ENCODE assay signal across 13 cellular contexts in genomic region chr9:121319394-121319780, GRCh38. TPM values are rescaled to one million over a fixed set of nuclear protein-coding genes. Genes with fewer than 3 reads are reported as not detected.
DNase-seq lines count a peak whose midpoint lies in the region; ATAC-seq, FAIRE-seq and TF ChIP-seq lines count a peak whose summit lies in the region.
"Had no signal": no experiment of that assay in that cellular context is flagged by ENCODE, and none has a peak within 500 bp of the region (broad histone marks: within the 10 kb centered on the region; RNA-seq: fewer than 3 reads in every experiment).

No MANE protein-coding gene starts in this region.

- DNase-seq in RWPE1 (ENCODE audit: low spot score) (no peak), epithelial cell of prostate (ENCODE audit: low read depth, low spot score) (no peak), thoracic aorta (ENCODE audit: low spot score) (no peak), D721Med (ENCODE audit: insufficient read length, low spot score) (no peak), NCI-H1436 treated with DMSO at 0.1 percent for 48 hours (lab: John Stamatoyannopoulos, UW) (no peak)

- H3K9me3 ChIP-seq in neutrophil (no peaks in the 10 kb centered on the region), thoracic aorta (no peaks in the 10 kb centered on the region)
- H3K9me3 ChIP-seq: BE2C, HAP-1 had no signal

- H3K9me3 Mint-ChIP-seq in activated T-helper 17 cell treated with anti-CD3 and anti-CD28 coated beads, Interleukin-2, amount 50 U/mL, for 72 hours, result no peaks in the 10 kb centered on the region
- H3K9me3 Mint-ChIP-seq: naive thymus-derived CD4-positive, alpha-beta T cell; stimulated activated naive B cell treated with anti-CD40 and anti-IgM and Interleukin-4, amounts not matched to agents 10 μg/mL and 1 μg/mL and 100 μg/mL, for 72 hours had no signal

- H3K27ac Mint-ChIP-seq in activated T-helper 17 cell treated with anti-CD3 and anti-CD28 coated beads, Interleukin-2, amount 50 U/mL, for 72 hours, result no peak overlapping the region

- no peaks in the 10 kb centered on the region for H3K4me1 Mint-ChIP-seq in activated T-helper 17 cell treated with anti-CD3 and anti-CD28 coated beads, Interleukin-2, amount 50 U/mL, for 72 hours

- peaks cover 44 to 46% of the 10 kb centered on the region in 2 experiments for H3K4me1 ChIP-seq in neutrophil (ENCODE audit: control insufficient read depth in 1 of 2, insufficient read depth in 1 of 2, low read depth in 1 of 2, low read length in 1 of 2)
- H3K4me1 ChIP-seq in thoracic aorta (ENCODE audit: control insufficient read depth in 1 of 2, low read depth in 2 of 2), result peaks cover 21 to 89% of the 10 kb centered on the region in 2 donors
- H3K4me1 ChIP-seq: BE2C, HAP-1 had no signal

- peaks cover 72% of the 10 kb centered on the region for H3K36me3 ChIP-seq in neutrophil
- H3K36me3 ChIP-seq in thoracic aorta, result peaks cover 49% of the 10 kb centered on the region
- H3K36me3 ChIP-seq: BE2C, HAP-1 had no signal

- TF ChIP-seq CTCF in RWPE1 (conservative IDR thresholded peaks at IDR 0.05; ENCODE audit: low read depth), result no peak
- no peak for TF ChIP-seq CTCF in neutrophil (IDR thresholded peaks at IDR 0.05)
- no peak for TF ChIP-seq CTCF in thoracic aorta (IDR thresholded peaks at IDR 0.05)
- TF ChIP-seq CTCF in D721Med (IDR thresholded peaks at IDR 0.05; ENCODE audit: insufficient read depth, missing control alignments), result no peak

- ATAC-seq in thoracic aorta (ENCODE audit: insufficient number of reproducible peaks, low FRiP score, low read depth) (no peak), HG02970 (IDR thresholded peaks at IDR 0.05; ENCODE audit: low FRiP score, unreplicated experiment) (no peak)
- ATAC-seq in activated T-helper 17 cell treated with anti-CD3 and anti-CD28 coated beads, Interleukin-2, amount 50 U/mL, for 72 hours (replicated peaks), result no peak

- POLR2A ChIA-PET in RWPE1 (lab: Yijun Ruan, JAX; ENCODE audit: low non-redundant PET), result interaction anchor here (0.8 kb wide), 1 partner anchor 74 kb away, joined by 8 read pairs; no protein-coding TSS in a partner anchor

- H3K4me3 Mint-ChIP-seq in activated T-helper 17 cell treated with anti-CD3 and anti-CD28 coated beads, Interleukin-2, amount 50 U/mL, for 72 hours, result no peak overlapping the region
- H3K4me3 Mint-ChIP-seq: stimulated activated naive B cell treated with anti-CD40 and anti-IgM and Interleukin-4, amounts not matched to agents 10 μg/mL and 1 μg/mL and 100 μg/mL, for 72 hours had no signal

- CTCF ChIA-PET in RWPE1 (lab: Yijun Ruan, JAX), result interaction anchor here (0.6 to 3.2 kb wide), 49 partner anchors 10 to 301 kb away, joined by 3 to 101 read pairs (median 5); partner anchors contain the start of gene GSN

- no peak overlapping the region for H3K4me3 ChIP-seq in neutrophil (ENCODE audit: low read depth in 1 of 2, low read length in 1 of 2)
- no peak overlapping the region for H3K4me3 ChIP-seq in thoracic aorta
- H3K4me3 ChIP-seq: HAP-1 had no signal

- H3K27me3 Mint-ChIP-seq in activated T-helper 17 cell treated with anti-CD3 and anti-CD28 coated beads, Interleukin-2, amount 50 U/mL, for 72 hours, result no peaks in the 10 kb centered on the region
- H3K27me3 Mint-ChIP-seq: naive thymus-derived CD4-positive, alpha-beta T cell; stimulated activated naive B cell treated with anti-CD40 and anti-IgM and Interleukin-4, amounts not matched to agents 10 μg/mL and 1 μg/mL and 100 μg/mL, for 72 hours had no signal

- H3K36me3 Mint-ChIP-seq in activated T-helper 17 cell treated with anti-CD3 and anti-CD28 coated beads, Interleukin-2, amount 50 U/mL, for 72 hours (ENCODE audit: low read depth), result no peaks in the 10 kb centered on the region

- FAIRE-seq in D721Med (lab: Jason Lieb, UNC), result no peak
- FAIRE-seq: endometrium had no signal

- H3K27me3 ChIP-seq in neutrophil (no peaks in the 10 kb centered on the region), thoracic aorta (replicated peaks; ENCODE audit: insufficient read depth) (no peaks in the 10 kb centered on the region)
- H3K27me3 ChIP-seq: BE2C had no signal

- H3K27ac ChIP-seq in RWPE1 (peak overlapping the region; percentile 50), epithelial cell of prostate (peak overlapping the region; percentile 74), neutrophil (peak overlapping the region; percentile 76), thoracic aorta (peak overlapping the region; percentile 96 to 97)

RNA-seq across cellular contexts. Expression of gene STOM, which starts 50.7 kb away (rescaled TPM):
- 100 to 1,000 TPM; 177 to 344 TPM for total RNA-seq in thoracic aorta
- 10 to 100 TPM; 50.8 to 69.4 TPM for total RNA-seq in activated T-helper 17 cell treated with anti-CD3 and anti-CD28 coated beads, Interleukin-2, amount 50 U/mL, for 72 hours

RNA-seq across cellular contexts. Expression of gene GSN, which starts 51.4 kb away (rescaled TPM):
- total RNA-seq in thoracic aorta, result 1,000 to 10,000 TPM; 3,187 to 4,234 TPM
- total RNA-seq in activated T-helper 17 cell treated with anti-CD3 and anti-CD28 coated beads, Interleukin-2, amount 50 U/mL, for 72 hours, result 1 to 10 TPM; 5.1 to 5.6 TPM

Comparison
In these comparisons a context has a peak if more than half of its experiments do, and no peak if none do; other contexts are left out.
1. RNA of gene GSN, which starts 51.4 kb away (total RNA-seq): 3,187 to 4,234 TPM in thoracic aorta; 5.1 to 5.6 TPM in activated T-helper 17 cell treated with anti-CD3 and anti-CD28 coated beads, Interleukin-2, amount 50 U/mL, for 72 hours; every median in the first group is over 100 times any median in the second.
2. Peak in every context shown above with its lines, with median percentiles within 50 percentile points of each other: H3K27ac ChIP-seq.